12 cellular contexts compared by ENCODE assay signal in genomic region chr2:68767996-68768395, GRCh38. TPM values are rescaled to one million over a fixed set of nuclear protein-coding genes. Genes with fewer than 3 reads are reported as not detected.
DNase-seq lines count a peak whose midpoint lies in the region; ATAC-seq and TF ChIP-seq lines count a peak whose summit lies in the region.
"Had no signal": no experiment of that assay in that cellular context is flagged by ENCODE, and none has a peak within 500 bp of the region (broad histone marks: within the 10 kb centered on the region; RNA-seq: fewer than 3 reads in every experiment).

No MANE protein-coding gene starts in this region.

- peak overlapping the region; percentile 76 for H3K4me3 Mint-ChIP-seq in activated CD8-positive, alpha-beta memory T cell treated with anti-CD3 and anti-CD28 coated beads, Interleukin-2, amount 10 ng/mL, durations not matched to agents 7 days and 5 days
- H3K4me3 Mint-ChIP-seq in activated naive CD8-positive, alpha-beta T cell treated with anti-CD3 and anti-CD28 coated beads, Interleukin-2, amount 50 U/mL, for 24 hours = peak overlapping the region; percentile 68
- peak overlapping the region; percentile 69 for H3K4me3 Mint-ChIP-seq in stimulated activated memory B cell treated with anti-CD40 and anti-IgM and Interleukin-4, amounts not matched to agents 10 μg/mL and 1 μg/mL and 100 μg/mL, for 72 hours
- H3K4me3 Mint-ChIP-seq: GM23338 had no signal

- H3K27me3 ChIP-seq in tibial artery = no peaks in the 10 kb centered on the region

- no peaks in the 10 kb centered on the region for H3K9me3 Mint-ChIP-seq in activated CD8-positive, alpha-beta memory T cell treated with anti-CD3 and anti-CD28 coated beads, Interleukin-2, amount 10 ng/mL, durations not matched to agents 7 days and 5 days (ENCODE audit: low read depth)
- no peaks in the 10 kb centered on the region for H3K9me3 Mint-ChIP-seq in activated naive CD8-positive, alpha-beta T cell treated with anti-CD3 and anti-CD28 coated beads, Interleukin-2, amount 50 U/mL, for 24 hours
- no peaks in the 10 kb centered on the region for H3K9me3 Mint-ChIP-seq in stimulated activated memory B cell treated with anti-CD40 and anti-IgM and Interleukin-4, amounts not matched to agents 10 μg/mL and 1 μg/mL and 100 μg/mL, for 72 hours
- H3K9me3 Mint-ChIP-seq: GM23338 had no signal

- no peak for TF ChIP-seq CTCF in tibial artery (IDR thresholded peaks at IDR 0.05)

- no peaks in the 10 kb centered on the region for H3K36me3 ChIP-seq in tibial artery

- H3K4me3 ChIP-seq in tibial artery = no peak overlapping the region
- H3K4me3 ChIP-seq: GM23338 had no signal

- H3K27ac ChIP-seq in tibial artery = no peak overlapping the region
- H3K27ac ChIP-seq: RWPE1 had no signal

- H3K27ac Mint-ChIP-seq in activated CD8-positive, alpha-beta memory T cell treated with anti-CD3 and anti-CD28 coated beads, Interleukin-2, amount 10 ng/mL, durations not matched to agents 7 days and 5 days = peak overlapping the region; percentile 100
- H3K27ac Mint-ChIP-seq in activated naive CD8-positive, alpha-beta T cell treated with anti-CD3 and anti-CD28 coated beads, Interleukin-2, amount 50 U/mL, for 24 hours = peak overlapping the region; percentile 96
- H3K27ac Mint-ChIP-seq in stimulated activated memory B cell treated with anti-CD40 and anti-IgM and Interleukin-4, amounts not matched to agents 10 μg/mL and 1 μg/mL and 100 μg/mL, for 72 hours = peak overlapping the region; percentile 95
- H3K27ac Mint-ChIP-seq: GM23338 had no signal

- peaks cover 96% of the 10 kb centered on the region for H3K4me1 Mint-ChIP-seq in activated CD8-positive, alpha-beta memory T cell treated with anti-CD3 and anti-CD28 coated beads, Interleukin-2, amount 10 ng/mL, durations not matched to agents 7 days and 5 days
- peaks cover 100% of the 10 kb centered on the region for H3K4me1 Mint-ChIP-seq in activated naive CD8-positive, alpha-beta T cell treated with anti-CD3 and anti-CD28 coated beads, Interleukin-2, amount 50 U/mL, for 24 hours
- H3K4me1 Mint-ChIP-seq in stimulated activated memory B cell treated with anti-CD40 and anti-IgM and Interleukin-4, amounts not matched to agents 10 μg/mL and 1 μg/mL and 100 μg/mL, for 72 hours = peaks cover 95% of the 10 kb centered on the region

- no peaks in the 10 kb centered on the region for H3K9me3 ChIP-seq in tibial artery

- intact Hi-C loops in head of caudate nucleus (cut with DNase I) (no loop called here), tibial artery (cut with DNase I; ENCODE audit: low total_unique reads) (no loop called here)

- H3K36me3 Mint-ChIP-seq in activated CD8-positive, alpha-beta memory T cell treated with anti-CD3 and anti-CD28 coated beads, Interleukin-2, amount 10 ng/mL, durations not matched to agents 7 days and 5 days = peaks cover 35% of the 10 kb centered on the region
- H3K36me3 Mint-ChIP-seq in activated naive CD8-positive, alpha-beta T cell treated with anti-CD3 and anti-CD28 coated beads, Interleukin-2, amount 50 U/mL, for 24 hours (ENCODE audit: low read depth) = peaks cover 21% of the 10 kb centered on the region
- peaks cover 37% of the 10 kb centered on the region for H3K36me3 Mint-ChIP-seq in stimulated activated memory B cell treated with anti-CD40 and anti-IgM and Interleukin-4, amounts not matched to agents 10 μg/mL and 1 μg/mL and 100 μg/mL, for 72 hours

- CTCF ChIA-PET in activated CD8-positive, alpha-beta memory T cell treated with anti-CD3 and anti-CD28 coated beads, Interleukin-2, amount 10 ng/mL, durations not matched to agents 7 days and 5 days (lab: Charles Lee) = interaction anchor here (0.6 to 8.2 kb wide), 14 partner anchors 12 to 304 kb away, joined by 3 to 84 read pairs (median 4); partner anchors contain the start of gene ARHGAP25

- DNase-seq in activated CD8-positive, alpha-beta memory T cell treated with anti-CD3 and anti-CD28 coated beads, Interleukin-2, amount 10 ng/mL, durations not matched to agents 7 days and 5 days = no peak
- DNase-seq in activated CD8-positive, alpha-beta memory T cell treated with anti-CD3 and anti-CD28 coated beads, Interleukin-2, amount 50 U/mL, for 48 hours = no peak
- DNase-seq in NCI-H2029 (lab: John Stamatoyannopoulos, UW) = peak; percentile 68
- no peak for DNase-seq in activated naive CD8-positive, alpha-beta T cell treated with anti-CD3 and anti-CD28 coated beads, Interleukin-2, amount 50 U/mL, for 24 hours
- no peak for DNase-seq in head of caudate nucleus
- no peak for DNase-seq in cerebellum (ENCODE audit: low spot score)
- no peak for DNase-seq in tibial artery
- DNase-seq: GF-D8, right cardiac atrium had no signal

- peaks cover 0 to 30% (median 13%) of the 10 kb centered on the region in 4 donors for H3K4me1 ChIP-seq in tibial artery

- no peaks in the 10 kb centered on the region for H3K27me3 Mint-ChIP-seq in activated CD8-positive, alpha-beta memory T cell treated with anti-CD3 and anti-CD28 coated beads, Interleukin-2, amount 10 ng/mL, durations not matched to agents 7 days and 5 days
- H3K27me3 Mint-ChIP-seq in activated naive CD8-positive, alpha-beta T cell treated with anti-CD3 and anti-CD28 coated beads, Interleukin-2, amount 50 U/mL, for 24 hours = no peaks in the 10 kb centered on the region
- no peaks in the 10 kb centered on the region for H3K27me3 Mint-ChIP-seq in stimulated activated memory B cell treated with anti-CD40 and anti-IgM and Interleukin-4, amounts not matched to agents 10 μg/mL and 1 μg/mL and 100 μg/mL, for 72 hours

- peak; percentile 1 for ATAC-seq in activated CD8-positive, alpha-beta memory T cell treated with anti-CD3 and anti-CD28 coated beads, Interleukin-2, amount 10 ng/mL, durations not matched to agents 7 days and 5 days
- ATAC-seq in activated naive CD8-positive, alpha-beta T cell treated with anti-CD3 and anti-CD28 coated beads, Interleukin-2, amount 50 U/mL, for 24 hours = no peak
- ATAC-seq in stimulated activated memory B cell treated with anti-CD40 and anti-IgM and Interleukin-4, amounts not matched to agents 10 μg/mL and 1 μg/mL and 100 μg/mL, for 72 hours = no peak
- ATAC-seq: GM23338, right cardiac atrium had no signal

RNA-seq across cellular contexts. Expression of gene ARHGAP25, which starts 33.4 kb away (rescaled TPM):
- 100 to 1,000 TPM in 1 of 2 experiments, 10 to 100 TPM in 1; 90.2 to 126 TPM for total RNA-seq in activated CD8-positive, alpha-beta memory T cell treated with anti-CD3 and anti-CD28 coated beads, Interleukin-2, amount 10 ng/mL, durations not matched to agents 7 days and 5 days
- 0.82 TPM for total RNA-seq in cerebellum

Comparison
In these comparisons a context has a peak if more than half of its experiments do, and no peak if none do; other contexts are left out.
1. RNA of gene ARHGAP25, which starts 33.4 kb away (total RNA-seq): 90.2 to 126 TPM in activated CD8-positive, alpha-beta memory T cell treated with anti-CD3 and anti-CD28 coated beads, Interleukin-2, amount 10 ng/mL, durations not matched to agents 7 days and 5 days; 0.82 TPM in cerebellum (single experiment); every median in the first group is over 10 times any median in the second.
2. Peak in every context shown above with its lines, with median percentiles within 50 percentile points of each other: H3K27ac Mint-ChIP-seq and H3K4me3 Mint-ChIP-seq.